Comparison of ENCODE assay signal across 8 cellular contexts in genomic region chr1:6489383-6489765, GRCh38. TPM values are rescaled to one million over a fixed set of nuclear protein-coding genes. Genes with fewer than 3 reads are reported as not detected.
A peak's percentile ranks its signal among the peaks of the same experiment; 100 is the strongest.
DNase-seq lines count a peak whose midpoint lies in the region; TF ChIP-seq lines count a peak whose summit lies in the region.

No MANE protein-coding gene starts in this region.

- H3K79me2 ChIP-seq in OCI-LY3 (ENCODE audit: low read length) = no peaks in the 10 kb centered on the region

- H3K4me1 ChIP-seq in OCI-LY3 (ENCODE audit: low read length) = peaks cover 16% of the 10 kb centered on the region
- H3K4me1 ChIP-seq in skeletal muscle satellite cell (ENCODE audit: control insufficient read depth, insufficient read depth, low read length) = peaks cover 24% of the 10 kb centered on the region

- TF ChIP-seq CTCF in OCI-LY3 (IDR thresholded peaks at IDR 0.05; ENCODE audit: low read depth, low read length) = no peak

- H3K4me1 Mint-ChIP-seq in T-helper 2 cell treated with Interferon-gamma antibody and Interleukin-4, amounts not matched to agents 5 μg/mL and 100 μg/mL, for 36 hours (ENCODE audit: low read depth) = peaks cover 19% of the 10 kb centered on the region
- peaks cover 18% of the 10 kb centered on the region for H3K4me1 Mint-ChIP-seq in activated CD4-positive, alpha-beta memory T cell treated with anti-CD3 and anti-CD28 coated beads for 36 hours (ENCODE audit: low read depth)

- intact Hi-C loops in activated CD4-positive, alpha-beta memory T cell treated with anti-CD3 and anti-CD28 coated beads for 36 hours (cut with micrococcal nuclease) = no loop called here

- H3K27me3 Mint-ChIP-seq in T-helper 2 cell treated with Interferon-gamma antibody and Interleukin-4, amounts not matched to agents 5 μg/mL and 100 μg/mL, for 36 hours (ENCODE audit: low read depth) = peaks cover 25% of the 10 kb centered on the region
- peaks cover 9% of the 10 kb centered on the region for H3K27me3 Mint-ChIP-seq in activated CD4-positive, alpha-beta memory T cell treated with anti-CD3 and anti-CD28 coated beads for 36 hours

- peak overlapping the region; percentile 38 for H3K4me3 Mint-ChIP-seq in T-helper 2 cell treated with Interferon-gamma antibody and Interleukin-4, amounts not matched to agents 5 μg/mL and 100 μg/mL, for 36 hours
- H3K4me3 Mint-ChIP-seq in activated CD4-positive, alpha-beta memory T cell treated with anti-CD3 and anti-CD28 coated beads for 36 hours = no peak overlapping the region

- CTCF ChIA-PET in activated CD4-positive, alpha-beta memory T cell treated with anti-CD3 and anti-CD28 coated beads for 36 hours (lab: Charles Lee) = interaction anchor here (0.8 to 3.3 kb wide), 16 partner anchors 9 to 243 kb away, joined by 3 to 13 read pairs (median 4); partner anchors contain the start of genes NOL9 and TAS1R1

- no peak overlapping the region for H3K27ac Mint-ChIP-seq in T-helper 2 cell treated with Interferon-gamma antibody and Interleukin-4, amounts not matched to agents 5 μg/mL and 100 μg/mL, for 36 hours
- H3K27ac Mint-ChIP-seq in activated CD4-positive, alpha-beta memory T cell treated with anti-CD3 and anti-CD28 coated beads for 36 hours = no peak overlapping the region

- no peaks in the 10 kb centered on the region for H4K20me1 ChIP-seq in OCI-LY3 (ENCODE audit: insufficient read depth, low read length)

- H3K4me2 ChIP-seq in OCI-LY3 (ENCODE audit: low read length) (peak overlapping the region; percentile 88), skeletal muscle satellite cell (ENCODE audit: low read length) (peak overlapping the region; percentile 99)

- no peaks in the 10 kb centered on the region for H3K36me3 Mint-ChIP-seq in T-helper 2 cell treated with Interferon-gamma antibody and Interleukin-4, amounts not matched to agents 5 μg/mL and 100 μg/mL, for 36 hours (ENCODE audit: low read depth)
- H3K36me3 Mint-ChIP-seq in activated CD4-positive, alpha-beta memory T cell treated with anti-CD3 and anti-CD28 coated beads for 36 hours = no peaks in the 10 kb centered on the region

- H3K27me3 ChIP-seq in OCI-LY3 (ENCODE audit: low read depth, low read length) (no peaks in the 10 kb centered on the region), skeletal muscle satellite cell (ENCODE audit: control insufficient read depth, insufficient read depth, low read length) (no peaks in the 10 kb centered on the region)

- no peak for DNase-seq in T-helper 2 cell treated with Interferon-gamma antibody and Interleukin-4, amounts not matched to agents 5 μg/mL and 100 μg/mL, for 36 hours (ENCODE audit: low spot score)
- DNase-seq in T-helper 2 cell = no peak
- DNase-seq in epithelial cell of prostate (ENCODE audit: low read depth, low spot score) = no peak
- no peak for DNase-seq in pons (ENCODE audit: low spot score)
- DNase-seq in stimulated activated CD8-positive, alpha-beta memory T cell treated with anti-CD3 and anti-CD28 coated beads, Interleukin-4, amount 100 ng/mL, for 48 hours = no peak
- DNase-seq in activated CD4-positive, alpha-beta memory T cell treated with anti-CD3 and anti-CD28 coated beads for 36 hours = no peak

- H3K9me3 Mint-ChIP-seq in T-helper 2 cell treated with Interferon-gamma antibody and Interleukin-4, amounts not matched to agents 5 μg/mL and 100 μg/mL, for 36 hours = no peaks in the 10 kb centered on the region
- no peaks in the 10 kb centered on the region for H3K9me3 Mint-ChIP-seq in activated CD4-positive, alpha-beta memory T cell treated with anti-CD3 and anti-CD28 coated beads for 36 hours

- H3K36me3 ChIP-seq in OCI-LY3 (replicated peaks; ENCODE audit: low read depth, low read length) (no peaks in the 10 kb centered on the region), skeletal muscle satellite cell (ENCODE audit: insufficient read depth, low read length) (no peaks in the 10 kb centered on the region)

- no peaks in the 10 kb centered on the region for H3K9me3 ChIP-seq in OCI-LY3 (ENCODE audit: insufficient read depth, low read length)
- H3K9me3 ChIP-seq in skeletal muscle satellite cell (replicated peaks; ENCODE audit: low read length) = no peaks in the 10 kb centered on the region

- peak overlapping the region; percentile 98 for H3K4me3 ChIP-seq in OCI-LY3 (ENCODE audit: low read length)
- H3K4me3 ChIP-seq in skeletal muscle satellite cell (ENCODE audit: low read length) = no peak overlapping the region

- H3K9ac ChIP-seq in OCI-LY3 (ENCODE audit: low read length) (no peak overlapping the region; the same call in 1 of the 2 replicates), skeletal muscle satellite cell (ENCODE audit: low read depth, low read length) (no peak overlapping the region)

- H3K27ac ChIP-seq in OCI-LY3 (ENCODE audit: low read length) = no peak overlapping the region
- peak overlapping the region; percentile 100 for H3K27ac ChIP-seq in epithelial cell of prostate

- H2AFZ ChIP-seq in OCI-LY3 (ENCODE audit: low read depth, low read length) = no peak overlapping the region

- POLR2A ChIA-PET in activated CD4-positive, alpha-beta memory T cell treated with anti-CD3 and anti-CD28 coated beads for 36 hours (lab: Charles Lee) = no interaction called here

RNA-seq across cellular contexts. Expression of gene PLEKHG5, which starts 2.1 kb away (rescaled TPM):
- total RNA-seq in skeletal muscle satellite cell (2012; rRNA removed) = 6.3 and 12.7 TPM in 2 replicates
- total RNA-seq in activated CD4-positive, alpha-beta memory T cell treated with anti-CD3 and anti-CD28 coated beads for 36 hours = 1 to 10 TPM; 2.1 to 2.2 TPM

RNA-seq across cellular contexts. Expression of gene TNFRSF25, which starts 23.4 kb away (rescaled TPM):
- 1.3 TPM in 2 replicates for total RNA-seq in skeletal muscle satellite cell (2012; rRNA removed)
- total RNA-seq in activated CD4-positive, alpha-beta memory T cell treated with anti-CD3 and anti-CD28 coated beads for 36 hours = 10 to 100 TPM; 90.0 to 97.4 TPM
